Comparison of ENCODE assay signal across 8 cellular contexts in the genomic region with DNA sequence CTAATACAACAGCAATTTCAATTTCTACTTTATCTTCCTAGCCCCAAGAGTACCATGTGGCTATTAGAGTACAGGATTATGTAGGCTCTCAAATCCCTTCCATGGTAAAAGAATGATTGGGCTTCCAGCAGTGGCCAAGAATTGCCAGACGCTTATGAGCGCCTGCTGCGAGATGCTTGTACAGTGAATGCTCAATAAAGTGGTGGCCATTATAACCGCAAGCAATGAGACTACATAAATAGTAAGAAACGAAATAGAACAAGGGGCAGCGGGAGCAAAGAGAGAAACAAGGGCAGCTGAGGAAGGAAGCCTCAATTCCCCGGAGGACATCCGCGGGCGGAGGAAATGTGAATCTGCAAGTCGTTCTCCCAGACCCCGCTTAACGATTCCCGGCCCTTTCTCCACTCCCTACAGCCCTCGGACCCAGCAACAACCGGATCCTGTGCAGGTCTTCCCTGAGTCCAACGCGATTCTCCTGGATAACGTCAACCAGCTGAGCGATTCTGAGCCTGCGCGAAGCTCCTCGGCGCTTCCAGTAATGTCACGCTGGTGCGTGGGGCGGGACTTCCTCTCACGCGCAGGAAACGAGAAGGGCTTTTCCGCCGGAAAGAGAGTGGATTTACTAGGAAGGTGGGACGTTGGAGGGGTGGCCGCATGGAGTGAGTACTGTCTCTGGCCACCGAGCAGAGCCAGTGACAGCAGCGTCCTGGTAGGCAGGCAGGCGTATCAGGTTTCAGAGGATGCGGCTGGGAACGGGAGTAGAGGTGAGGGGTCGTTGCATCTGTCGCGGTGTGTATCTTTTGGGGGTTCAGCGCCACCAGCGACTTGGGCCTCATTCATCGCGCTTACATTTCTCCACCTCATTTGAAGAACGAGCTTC. TPM values are rescaled to one million over a fixed set of nuclear protein-coding genes. Genes with fewer than 3 reads are reported as not detected.
DNase-seq lines count a peak whose midpoint lies in the region; TF ChIP-seq lines count a peak whose summit lies in the region.

No MANE protein-coding gene starts in this region.

- H4K5ac ChIP-seq in H9 (ENCODE audit: insufficient read length, low read depth, low read length): no peak overlapping the region

- no peak overlapping the region for H3K14ac ChIP-seq in H9 (ENCODE audit: insufficient read depth, low read length)

- no peak overlapping the region for H2BK15ac ChIP-seq in H9 (ENCODE audit: low read depth, low read length)

- H3K36me3 Mint-ChIP-seq in H9 (ENCODE audit: insufficient read depth in 1 of 3, low read depth in 3 of 3) (peaks cover 2 to 24% (median 24%) of the 10 kb centered on the region in 3 experiments; a peak in 5 of 7 replicates), nephron progenitor cell (ENCODE audit: low read depth) (peaks cover 30% of the 10 kb centered on the region)
- peaks cover 46% of the 10 kb centered on the region for H3K36me3 Mint-ChIP-seq in stimulated activated naive CD8-positive, alpha-beta T cell treated with anti-CD3 and anti-CD28 coated beads, Interleukin-15, Interleukin-2, amounts not matched to agents 100 ng/mL and 50 ng/mL, for 24 hours (ENCODE audit: low read depth)

- H2AK5ac ChIP-seq in H9 (ENCODE audit: insufficient read length, low read length): no peak overlapping the region

- no peaks in the 10 kb centered on the region for H3K9me3 ChIP-seq in ES-I3 (ENCODE audit: control insufficient read depth, insufficient read depth, low read length)
- no peaks in the 10 kb centered on the region for H3K9me3 ChIP-seq in H9 (ENCODE audit: control insufficient read depth, low read depth, low read length)
- no peaks in the 10 kb centered on the region for H3K9me3 ChIP-seq in MG63

- peak overlapping the region; percentile 64 for H3K9ac ChIP-seq in ES-I3 (ENCODE audit: low read depth, low read length)
- H3K9ac ChIP-seq in H9 (ENCODE audit: extremely low read depth, insufficient read length, low read length): peak overlapping the region; percentile 74

- H3K27ac Mint-ChIP-seq in H9 (peak overlapping the region; percentile 78 to 94 (median 92); a peak in 6 of 7 replicates), nephron progenitor cell (peak overlapping the region; percentile 96)
- peak overlapping the region; percentile 99 for H3K27ac Mint-ChIP-seq in stimulated activated naive CD8-positive, alpha-beta T cell treated with anti-CD3 and anti-CD28 coated beads, Interleukin-15, Interleukin-2, amounts not matched to agents 100 ng/mL and 50 ng/mL, for 24 hours

- H3K23me2 ChIP-seq in H9 (ENCODE audit: insufficient read length, low read depth, low read length, poor library complexity, severe bottlenecking): peaks cover 13% of the 10 kb centered on the region

- no peak overlapping the region for H2BK20ac ChIP-seq in H9 (ENCODE audit: low read depth, low read length, poor library complexity, severe bottlenecking)

- DNase-seq in H9 (peak; percentile 94), MG63 (peak; percentile 93), SHP77 (lab: John Stamatoyannopoulos, UW) (peak; percentile 96 to 97), activated gamma-delta T cell (lab: John Stamatoyannopoulos, UW) (peak; percentile 56), fibroblast of the conjunctiva (ENCODE audit: low read depth) (peak; percentile 90), nephron progenitor cell (peak; percentile 90)

- H3K79me1 ChIP-seq in H9 (ENCODE audit: insufficient read depth, low read depth, low read length, poor library complexity, severe bottlenecking): peaks cover 4% of the 10 kb centered on the region

- no peak overlapping the region for H2BK120ac ChIP-seq in H9 (ENCODE audit: low read depth, low read length, poor library complexity, severe bottlenecking)

- H3K79me2 ChIP-seq in H9 (ENCODE audit: insufficient read depth, low read length): peaks cover 10% of the 10 kb centered on the region; the same call in 1 of the 2 replicates

- H4K91ac ChIP-seq in H9 (ENCODE audit: insufficient read length, low read depth, low read length): no peak overlapping the region

- no peaks in the 10 kb centered on the region for H4K20me1 ChIP-seq in H9 (ENCODE audit: control insufficient read depth, insufficient read depth, insufficient read length)

- H3T11ph ChIP-seq in H9 (ENCODE audit: low read length): no peak overlapping the region

- H3K27me3 ChIP-seq in H9 (ENCODE audit: insufficient read depth, low read length) (no peaks in the 10 kb centered on the region), MG63 (no peaks in the 10 kb centered on the region)

- no peak overlapping the region for H3K27ac ChIP-seq in H9 (ENCODE audit: insufficient read length, low read depth, low read length)

- H2BK12ac ChIP-seq in H9 (ENCODE audit: insufficient read length, low read depth, low read length): no peak overlapping the region

- H3K4me1 ChIP-seq in ES-I3 (ENCODE audit: insufficient read depth, low read length): peaks cover 7% of the 10 kb centered on the region
- H3K4me1 ChIP-seq in H9 (ENCODE audit: insufficient read depth, low read length): 0 out of 2 replicates have a peak, but pooled peaks cover 5% of the 10 kb centered on the region

- no peak overlapping the region for H3K56ac ChIP-seq in H9 (ENCODE audit: insufficient read length, low read depth, low read length)

- H3K4me3 ChIP-seq in MG63: peak overlapping the region; percentile 68

- H2AFZ ChIP-seq in H9 (ENCODE audit: low read length): no peak overlapping the region

- H3K27me3 Mint-ChIP-seq in H9 (ENCODE audit: low read depth) (no peaks in the 10 kb centered on the region), nephron progenitor cell (ENCODE audit: low read depth, poor library complexity) (peaks cover 7% of the 10 kb centered on the region)
- no peaks in the 10 kb centered on the region for H3K27me3 Mint-ChIP-seq in stimulated activated naive CD8-positive, alpha-beta T cell treated with anti-CD3 and anti-CD28 coated beads, Interleukin-15, Interleukin-2, amounts not matched to agents 100 ng/mL and 50 ng/mL, for 24 hours

- H3K4ac ChIP-seq in H9 (ENCODE audit: low read depth, low read length): no peak overlapping the region

- no CpG with 5 or more reads among the region's 47 CpGs for WGBS in H9 (ENCODE audit: extremely low coverage, insufficient read length, low lambda C conversion rate)

- H3K18ac ChIP-seq in H9 (ENCODE audit: insufficient read length, low read depth, low read length): no peak overlapping the region

- TF ChIP-seq CTCF in H9 (conservative IDR thresholded peaks at IDR 0.05) (no peak), nephron progenitor cell (IDR thresholded peaks at IDR 0.05) (no peak)

- H3K4me1 Mint-ChIP-seq in H9 (peaks cover 11 to 12% of the 10 kb centered on the region in 2 experiments), nephron progenitor cell (peaks cover 32% of the 10 kb centered on the region)
- H3K4me1 Mint-ChIP-seq in stimulated activated naive CD8-positive, alpha-beta T cell treated with anti-CD3 and anti-CD28 coated beads, Interleukin-15, Interleukin-2, amounts not matched to agents 100 ng/mL and 50 ng/mL, for 24 hours (ENCODE audit: low read depth): peaks cover 56% of the 10 kb centered on the region

- no peak overlapping the region for H2BK5ac ChIP-seq in H9 (ENCODE audit: insufficient read length, low read length)

- H3K9me3 Mint-ChIP-seq in H9 (no peaks in the 10 kb centered on the region), nephron progenitor cell (no peaks in the 10 kb centered on the region)
- no peaks in the 10 kb centered on the region for H3K9me3 Mint-ChIP-seq in stimulated activated naive CD8-positive, alpha-beta T cell treated with anti-CD3 and anti-CD28 coated beads, Interleukin-15, Interleukin-2, amounts not matched to agents 100 ng/mL and 50 ng/mL, for 24 hours

- no peak overlapping the region for H4K8ac ChIP-seq in H9 (replicated peaks; ENCODE audit: insufficient read length, low read depth, low read length)

- no peak overlapping the region for H3K23ac ChIP-seq in H9 (ENCODE audit: insufficient read length, low read depth, low read length)

- H3K4me2 ChIP-seq in H9 (ENCODE audit: insufficient read depth, insufficient read length, low read length): peak overlapping the region; percentile 73

- H3K36me3 ChIP-seq in ES-I3 (ENCODE audit: insufficient read depth, low read length) (peaks cover 12% of the 10 kb centered on the region), MG63 (peaks cover 31% of the 10 kb centered on the region)

- peak overlapping the region; percentile 90 to 99 for H3K4me3 Mint-ChIP-seq in H9
- peak overlapping the region; percentile 96 for H3K4me3 Mint-ChIP-seq in nephron progenitor cell
- peak overlapping the region; percentile 98 for H3K4me3 Mint-ChIP-seq in stimulated activated naive CD8-positive, alpha-beta T cell treated with anti-CD3 and anti-CD28 coated beads, Interleukin-15, Interleukin-2, amounts not matched to agents 100 ng/mL and 50 ng/mL, for 24 hours

RNA-seq across cellular contexts. Expression of a gene that starts 40.5 kb away (rescaled TPM):
- total RNA-seq in H9 (2021): 9.8 and 10.6 TPM in 2 replicates
- total RNA-seq in MG63 (2014; rRNA removed; shearing (Covaris generic); ENCODE audit: low replicate concordance): 0.03 TPM in 1 of 2 replicates, not detected in the other

RNA-seq across cellular contexts. Expression of a gene that starts 55.7 kb away (rescaled TPM):
- not detected in 2 replicates for total RNA-seq in H9 (2021)
- total RNA-seq in MG63 (2014; rRNA removed; shearing (Covaris generic); ENCODE audit: low replicate concordance): not detected in 2 replicates

RNA-seq across cellular contexts. Expression of a gene that starts 59.2 kb away (rescaled TPM):
- total RNA-seq in H9 (2021): 3.0 and 3.7 TPM in 2 replicates
- 3.6 and 6.2 TPM in 2 replicates for total RNA-seq in MG63 (2014; rRNA removed; shearing (Covaris generic); ENCODE audit: low replicate concordance)

Comparison
In these comparisons a context has a peak if more than half of its experiments do, and no peak if none do; other contexts are left out.
1. RNA of a gene that starts 40.5 kb away (total RNA-seq): 9.8 to 10.6 TPM in H9; 0.03 TPM in MG63; every median in the first group is over 10 times any median in the second.
2. Peak in every context shown above with its lines, with median percentiles within 50 percentile points of each other: DNase-seq, H3K27ac Mint-ChIP-seq and H3K4me3 Mint-ChIP-seq.